20 cellular contexts compared by ENCODE assay signal in the genomic region with DNA sequence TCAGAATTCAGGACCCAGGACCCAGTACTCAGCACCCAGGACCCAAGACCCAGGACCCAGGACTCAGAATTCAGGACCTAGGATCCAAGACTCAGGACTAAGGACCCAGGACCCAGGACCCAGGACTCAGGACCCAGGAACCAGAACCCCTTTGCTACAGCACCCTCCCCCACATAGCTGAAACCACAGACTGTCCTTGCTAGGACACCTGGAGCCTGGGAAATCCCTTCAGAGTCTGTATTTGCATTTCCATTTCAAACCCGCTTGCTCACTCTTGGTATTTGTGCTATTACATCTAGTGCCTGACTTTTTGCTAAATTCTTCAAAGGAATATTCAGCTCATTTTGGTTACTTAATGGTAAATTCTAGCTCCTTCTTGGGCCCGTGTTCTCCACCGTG.
DNase-seq lines count a peak whose midpoint lies in the region; ATAC-seq and FAIRE-seq lines count a peak whose summit lies in the region.
"Had no signal": no experiment of that assay in that cellular context is flagged by ENCODE, and none has a peak within 500 bp of the region (broad histone marks: within the 10 kb centered on the region; RNA-seq: fewer than 3 reads in every experiment).

No MANE protein-coding gene starts in this region.

- H3K27ac ChIP-seq in BLaER1 = no peak overlapping the region
- H3K27ac ChIP-seq: left ventricle myocardium inferior, uterus had no signal

- peak; percentile 63 for ATAC-seq in HG02623 (IDR thresholded peaks at IDR 0.05; ENCODE audit: unreplicated experiment)
- ATAC-seq in HG03442 (IDR thresholded peaks at IDR 0.05; ENCODE audit: unreplicated experiment) = peak; percentile 58
- no peak for ATAC-seq in HG02970 (IDR thresholded peaks at IDR 0.05; ENCODE audit: low FRiP score, unreplicated experiment)

- H3K4me2 ChIP-seq in BLaER1 = peak overlapping the region; percentile 9; the same call in 1 of the 2 replicates

- H4K20me1 ChIP-seq in BLaER1 = no peaks in the 10 kb centered on the region

- no peaks in the 10 kb centered on the region for H3K27me3 ChIP-seq in BLaER1
- H3K27me3 ChIP-seq: BE2C, uterus had no signal

- FAIRE-seq in GM19239 (lab: Jason Lieb, UNC) = peak; percentile 28
- FAIRE-seq: colon, RCC 7860, small intestine had no signal

- no peak for DNase-seq in GM19239 (ENCODE audit: insufficient read length, low spot score)
- no peak for DNase-seq in activated T-cell treated with anti-CD3 and anti-CD28 coated beads, Interleukin-2, amount 50 U/mL, for 1 hour
- no peak for DNase-seq in NCI-H2081 (lab: John Stamatoyannopoulos, UW)
- DNase-seq in OCI-M2 (lab: John Stamatoyannopoulos, UW; ENCODE audit: unreplicated experiment) = no peak
- DNase-seq: 8988T; activated naive CD8-positive, alpha-beta T cell treated with anti-CD3 and anti-CD28 coated beads for 36 hours; BE2C; Caco-2; left ventricle myocardium inferior; NCI-H187; NCI-H446; small intestine; stimulated activated CD4-positive, alpha-beta T cell treated with anti-CD3 and anti-CD28 coated beads, Interleukin-4, amount 100 ng/mL, for 24 hours; uterus had no signal

- no peak overlapping the region for H3K4me3 ChIP-seq in BLaER1
- H3K4me3 ChIP-seq: left ventricle myocardium inferior, uterus had no signal

- no peaks in the 10 kb centered on the region for H3K9me3 ChIP-seq in BLaER1
- H3K9me3 ChIP-seq: Caco-2, left ventricle myocardium inferior, uterus had no signal

- H3K4me1 ChIP-seq in BLaER1 = peaks cover 12% of the 10 kb centered on the region
- H3K4me1 ChIP-seq: BE2C, Caco-2, left ventricle myocardium inferior, uterus had no signal

- H3K36me3 ChIP-seq in BLaER1 = no peaks in the 10 kb centered on the region
- H3K36me3 ChIP-seq: BE2C, left ventricle myocardium inferior, uterus had no signal

- H3K9ac ChIP-seq in BLaER1 = no peak overlapping the region
